ENCODE assay signal across 12 cellular contexts in genomic region chr11:109970516-109971183, GRCh38.
DNase-seq lines count a peak whose midpoint lies in the region; ATAC-seq and TF ChIP-seq lines count a peak whose summit lies in the region.
"Had no signal": no experiment of that assay in that cellular context is flagged by ENCODE, and none has a peak within 500 bp of the region (broad histone marks: within the 10 kb centered on the region; RNA-seq: fewer than 3 reads in every experiment).

No MANE protein-coding gene starts in this region.

- no peak overlapping the region for H3K9ac ChIP-seq in SK-N-SH
- H3K9ac ChIP-seq: parathyroid adenoma had no signal

- H3K4me1 ChIP-seq in SK-N-SH (ENCODE audit: control insufficient read depth in 1 of 2, insufficient read depth in 2 of 2, low read depth in 1 of 2, low read length in 1 of 2) = peaks cover 0 to 29% of the 10 kb centered on the region in 2 experiments; a peak in 1 of 4 replicates
- peaks cover 17% of the 10 kb centered on the region for H3K4me1 ChIP-seq in osteoblast (ENCODE audit: insufficient read depth, low read length)
- H3K4me1 ChIP-seq: parathyroid adenoma had no signal

- H3K27ac ChIP-seq in SK-N-SH (ENCODE audit: low read depth in 2 of 2, low read length in 1 of 2) (0 out of 4 replicates have a peak overlapping the region, but pooled peaks of 1 of the 2 experiments have one; percentile 3), HL-60 (replicated peaks) (peak overlapping the region; percentile 7; the same call in 1 of the 2 replicates), osteoblast (ENCODE audit: low read depth, low read length) (no peak overlapping the region)
- H3K27ac ChIP-seq: parathyroid adenoma, PC-9 had no signal

- H3K4me3 ChIP-seq in SK-N-SH (ENCODE audit: low read depth in 2 of 2, low read length in 1 of 2) (no peak overlapping the region), HL-60 (replicated peaks; ENCODE audit: insufficient read depth, low read length) (no peak overlapping the region), osteoblast (ENCODE audit: insufficient read depth, low read length) (peak overlapping the region; percentile 24)
- H3K4me3 ChIP-seq: gastrocnemius medialis, PC-9 had no signal

- H4K20me1 ChIP-seq in SK-N-SH (ENCODE audit: insufficient read depth) (no peaks in the 10 kb centered on the region), osteoblast (ENCODE audit: insufficient read depth, low read length) (no peaks in the 10 kb centered on the region)

- H3K9me2 ChIP-seq in SK-N-SH = no peaks in the 10 kb centered on the region

- POLR2A ChIA-PET in SK-N-SH (lab: Yijun Ruan, JAX) = no interaction called here

- H3K27me3 ChIP-seq in SK-N-SH (ENCODE audit: insufficient read depth) = no peaks in the 10 kb centered on the region
- H3K27me3 ChIP-seq in HL-60 (ENCODE audit: insufficient read depth, poor library complexity, severe bottlenecking) = no peaks in the 10 kb centered on the region
- H3K27me3 ChIP-seq in osteoblast (ENCODE audit: insufficient read depth, low read length) = no peaks in the 10 kb centered on the region
- H3K27me3 ChIP-seq: gastrocnemius medialis had no signal

- TF ChIP-seq CTCF in SK-N-SH (IDR thresholded peaks at IDR 0.05) (no peak), HL-60 (IDR thresholded peaks at IDR 0.05; ENCODE audit: insufficient read depth, low read length) (no peak), osteoblast (IDR thresholded peaks at IDR 0.05; ENCODE audit: extremely low read depth, low read depth, low read length) (no peak)

- WGBS in SK-N-SH (ENCODE audit: low lambda C conversion rate) = 58% methylated on average over 9 of the region's 9 CpGs

- no peaks in the 10 kb centered on the region for H3K36me3 ChIP-seq in SK-N-SH (replicated peaks in 1 of 2; ENCODE audit: control insufficient read depth in 1 of 2, insufficient read depth in 2 of 2, low read length in 1 of 2)
- H3K36me3 ChIP-seq in osteoblast (ENCODE audit: insufficient read depth, low read length) = no peaks in the 10 kb centered on the region
- H3K36me3 ChIP-seq: gastrocnemius medialis had no signal

- ATAC-seq in SK-N-SH treated with all-trans-retinoic acid at 6 μM for 48 hours (no peak), HG02571 (IDR thresholded peaks at IDR 0.05; ENCODE audit: unreplicated experiment) (peak; percentile 56)
- ATAC-seq: gastrocnemius medialis had no signal

- no peaks in the 10 kb centered on the region for H3F3A ChIP-seq in SK-N-SH (replicated peaks; ENCODE audit: insufficient read depth)

- CTCF ChIA-PET in SK-N-SH (lab: Yijun Ruan, JAX) = interaction anchor here (1.0 to 1.8 kb wide), 2 partner anchors 24 to 27 kb away, joined by 3 to 5 read pairs; no protein-coding TSS in a partner anchor

- no peak for DNase-seq in SK-N-SH
- peak in 1 of 2 experiments; percentile 24 for DNase-seq in HL-60 (ENCODE audit: low read depth in 1 of 2, low spot score in 1 of 2)
- DNase-seq in osteoblast (ENCODE audit: insufficient read length, low spot score, missing footprints) = no peak
- DNase-seq in NCI-H524 treated with DMSO at 0.1 percent for 48 hours (lab: John Stamatoyannopoulos, UW) = no peak
- no peak for DNase-seq in stimulated activated CD4-positive, alpha-beta T cell treated with anti-CD3 and anti-CD28 coated beads, Interleukin-1b, Interleukin-23, amount 100 ng/mL, for 48 hours
- no peak for DNase-seq in ureter (ENCODE audit: low spot score)
- DNase-seq: activated naive CD4-positive, alpha-beta T cell treated with anti-CD3 and anti-CD28 coated beads for 36 hours; gastrocnemius medialis; PC-9 had no signal

- H3K79me2 ChIP-seq in SK-N-SH (ENCODE audit: insufficient read depth) = no peaks in the 10 kb centered on the region
- no peaks in the 10 kb centered on the region for H3K79me2 ChIP-seq in osteoblast (ENCODE audit: insufficient read depth, low read length)
- H3K79me2 ChIP-seq: parathyroid adenoma had no signal

- no peak for TF ChIP-seq RAD21 in SK-N-SH (IDR thresholded peaks at IDR 0.05; ENCODE audit: low read length)

- H3K4me2 ChIP-seq in SK-N-SH (no peak overlapping the region), osteoblast (ENCODE audit: insufficient read depth, low read length) (peak overlapping the region; percentile 28)
- H3K4me2 ChIP-seq: PC-9 had no signal

- TF ChIP-seq EP300 in SK-N-SH (IDR thresholded peaks at IDR 0.05; ENCODE audit: borderline replicate concordance in 1 of 2, low read depth in 1 of 2, low read length in 1 of 2) = no peak

- H2AFZ ChIP-seq in SK-N-SH (ENCODE audit: low read depth) = peak overlapping the region; percentile 80
- H2AFZ ChIP-seq in osteoblast (ENCODE audit: low read length) = peak overlapping the region; percentile 52
- H2AFZ ChIP-seq: parathyroid adenoma, PC-9 had no signal

- H3K9me3 ChIP-seq in SK-N-SH (no peaks in the 10 kb centered on the region), osteoblast (ENCODE audit: low read depth, low read length) (no peaks in the 10 kb centered on the region)
- H3K9me3 ChIP-seq: gastrocnemius medialis had no signal

TF ChIP-seq in SK-N-SH, 30 proteins besides CTCF, POLR2A, EP300 and RAD21:
- TF ChIP-seq MXI1 (IDR thresholded peaks at IDR 0.05; ENCODE audit: low read depth, low read length) = no peak
- no peak for TF ChIP-seq TCF12 (IDR thresholded peaks at IDR 0.05)
- TF ChIP-seq IRF3 (IDR thresholded peaks at IDR 0.05; ENCODE audit: low read depth, low read length) = no peak
- TF ChIP-seq FOSL2 (IDR thresholded peaks at IDR 0.05; ENCODE audit: borderline replicate concordance, low read depth) = no peak
- no peak for TF ChIP-seq USF2 (IDR thresholded peaks at IDR 0.05; ENCODE audit: borderline replicate concordance, low read depth, low read length)
- TF ChIP-seq RCOR1 (IDR thresholded peaks at IDR 0.05; ENCODE audit: low read length) = no peak
- TF ChIP-seq RFX5 (IDR thresholded peaks at IDR 0.05; ENCODE audit: low read length) = no peak
- TF ChIP-seq PBX3 (IDR thresholded peaks at IDR 0.05) = no peak
TF ChIP-seq in SK-N-SH: peak in this region for 0.

TF ChIP-seq in SK-N-SH treated with all-trans-retinoic acid at 6 μM for 48 hours, 23 proteins besides CTCF, POLR2A, EP300 and RAD21:
- TF ChIP-seq TSHZ2 (CRISPR knock-in tag; IDR thresholded peaks at IDR 0.05) = no peak
- TF ChIP-seq ISL1 (CRISPR knock-in tag; IDR thresholded peaks at IDR 0.05) = no peak
- TF ChIP-seq ZFP3 (CRISPR knock-in tag; IDR thresholded peaks at IDR 0.05) = no peak
- no peak for TF ChIP-seq OSR1 (CRISPR knock-in tag; IDR thresholded peaks at IDR 0.05)
- TF ChIP-seq PATZ1 (CRISPR knock-in tag; IDR thresholded peaks at IDR 0.05; ENCODE audit: borderline replicate concordance) = no peak
- no peak for TF ChIP-seq ARNTL (CRISPR knock-in tag; IDR thresholded peaks at IDR 0.05; ENCODE audit: borderline replicate concordance, low read depth)
- no peak for TF ChIP-seq TCF4 (CRISPR knock-in tag; IDR thresholded peaks at IDR 0.05; ENCODE audit: borderline replicate concordance)
- no peak for TF ChIP-seq PPARA (CRISPR knock-in tag; IDR thresholded peaks at IDR 0.05; ENCODE audit: borderline replicate concordance)
- TF ChIP-seq CREB5 (CRISPR knock-in tag; IDR thresholded peaks at IDR 0.05; ENCODE audit: low read depth) = no peak
- TF ChIP-seq CSDC2 (CRISPR knock-in tag; IDR thresholded peaks at IDR 0.05) = no peak
